Comparison of ENCODE assay signal across 1 cellular context in the genomic region with DNA sequence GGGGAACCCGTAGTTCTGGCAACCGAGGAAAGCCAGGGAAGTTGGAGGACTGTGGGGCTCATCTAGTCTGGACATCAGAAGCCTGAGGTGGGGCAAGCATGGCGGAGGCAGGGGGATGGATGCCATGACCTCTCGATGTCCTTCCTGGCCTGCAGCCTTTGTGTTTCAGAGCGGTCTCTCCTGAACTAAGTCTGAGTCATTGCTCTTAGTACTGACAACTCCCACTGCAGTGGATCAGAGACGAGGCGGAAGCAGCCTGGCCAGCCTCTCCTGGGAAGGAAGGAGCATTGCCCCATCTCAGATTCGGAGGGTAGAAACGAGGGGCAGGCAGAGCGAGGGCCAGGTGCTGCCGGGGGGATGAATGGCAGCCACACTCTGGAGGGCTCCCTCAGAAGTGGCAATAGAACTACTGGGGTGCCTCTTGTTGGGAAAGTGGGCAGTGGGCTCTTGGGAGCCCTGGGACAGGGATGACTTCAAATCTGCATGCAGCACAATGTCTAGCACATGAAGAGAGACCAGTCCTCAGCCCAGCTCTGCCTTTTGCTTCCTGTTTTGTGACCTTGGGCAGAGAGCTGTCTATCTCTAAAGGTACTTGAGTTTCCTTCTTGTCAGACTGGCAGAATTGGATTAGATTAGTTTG.
TF ChIP-seq lines count a peak whose summit lies in the region.

No MANE protein-coding gene starts in this region.

TF ChIP-seq in IMR-90, 13 proteins besides CTCF, POLR2A, EP300 and RAD21:
- TF ChIP-seq NFE2L2 (IDR thresholded peaks at IDR 0.05; ENCODE audit: low read depth, low read length): no peak
- no peak for TF ChIP-seq RFX5 (IDR thresholded peaks at IDR 0.05; ENCODE audit: low read depth, low read length)
- TF ChIP-seq, protein P1, sequence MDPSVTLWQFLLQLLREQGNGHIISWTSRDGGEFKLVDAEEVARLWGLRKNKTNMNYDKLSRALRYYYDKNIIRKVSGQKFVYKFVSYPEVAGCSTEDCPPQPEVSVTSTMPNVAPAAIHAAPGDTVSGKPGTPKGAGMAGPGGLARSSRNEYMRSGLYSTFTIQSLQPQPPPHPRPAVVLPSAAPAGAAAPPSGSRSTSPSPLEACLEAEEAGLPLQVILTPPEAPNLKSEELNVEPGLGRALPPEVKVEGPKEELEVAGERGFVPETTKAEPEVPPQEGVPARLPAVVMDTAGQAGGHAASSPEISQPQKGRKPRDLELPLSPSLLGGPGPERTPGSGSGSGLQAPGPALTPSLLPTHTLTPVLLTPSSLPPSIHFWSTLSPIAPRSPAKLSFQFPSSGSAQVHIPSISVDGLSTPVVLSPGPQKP (IDR thresholded peaks at IDR 0.05; ENCODE audit: borderline replicate concordance, low read depth, low read length): no peak
- TF ChIP-seq CEBPB (IDR thresholded peaks at IDR 0.05; ENCODE audit: low read depth, low read length): no peak
- TF ChIP-seq MAFK (IDR thresholded peaks at IDR 0.05; ENCODE audit: low read depth, low read length): no peak
- no peak for TF ChIP-seq MXI1 (IDR thresholded peaks at IDR 0.05; ENCODE audit: borderline replicate concordance, low read depth, low read length)
- no peak for TF ChIP-seq RCOR1 (IDR thresholded peaks at IDR 0.05; ENCODE audit: insufficient replicate concordance, low read length)
- TF ChIP-seq FOS (IDR thresholded peaks at IDR 0.05; ENCODE audit: low read depth, low read length): no peak
- TF ChIP-seq, protein P2, sequence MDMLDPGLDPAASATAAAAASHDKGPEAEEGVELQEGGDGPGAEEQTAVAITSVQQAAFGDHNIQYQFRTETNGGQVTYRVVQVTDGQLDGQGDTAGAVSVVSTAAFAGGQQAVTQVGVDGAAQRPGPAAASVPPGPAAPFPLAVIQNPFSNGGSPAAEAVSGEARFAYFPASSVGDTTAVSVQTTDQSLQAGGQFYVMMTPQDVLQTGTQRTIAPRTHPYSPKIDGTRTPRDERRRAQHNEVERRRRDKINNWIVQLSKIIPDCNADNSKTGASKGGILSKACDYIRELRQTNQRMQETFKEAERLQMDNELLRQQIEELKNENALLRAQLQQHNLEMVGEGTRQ (IDR thresholded peaks at IDR 0.05; ENCODE audit: low read depth, low read length): no peak
- TF ChIP-seq MAZ (IDR thresholded peaks at IDR 0.05; ENCODE audit: borderline replicate concordance, low read depth, low read length): no peak
